9 cellular contexts compared by ENCODE assay signal in genomic region chr14:100213587-100213955, GRCh38. TPM values are rescaled to one million over a fixed set of nuclear protein-coding genes. Genes with fewer than 3 reads are reported as not detected.
DNase-seq lines count a peak whose midpoint lies in the region; ATAC-seq and TF ChIP-seq lines count a peak whose summit lies in the region.
"Had no signal": no experiment of that assay in that cellular context is flagged by ENCODE, and none has a peak within 500 bp of the region (broad histone marks: within the 10 kb centered on the region; RNA-seq: fewer than 3 reads in every experiment).

No MANE protein-coding gene starts in this region.

- TSS peak; percentile 72 for BruUV-seq in mammary epithelial cell (replicated peaks; lab: Mats Ljungman, UMichigan)

- peak overlapping the region; percentile 91 for H3K4me3 ChIP-seq in HUES6 (ENCODE audit: low read depth, low read length)
- peak overlapping the region; percentile 73 to 87 (median 76) for H3K4me3 ChIP-seq in mammary epithelial cell (replicated peaks in 1 of 3; ENCODE audit: insufficient read depth in 1 of 3, low read depth in 2 of 3, low read length in 3 of 3)
- H3K4me3 ChIP-seq in mucosa of descending colon, result peak overlapping the region; percentile 72

- H3K36me3 ChIP-seq in HUES6 (ENCODE audit: control insufficient read depth, insufficient read depth, low read length), result no peaks in the 10 kb centered on the region
- H3K36me3 ChIP-seq in mammary epithelial cell (ENCODE audit: insufficient read depth, low read length), result no peaks in the 10 kb centered on the region
- H3K36me3 ChIP-seq in mucosa of descending colon (ENCODE audit: low read depth), result no peaks in the 10 kb centered on the region

- CTCF ChIA-PET in mammary epithelial cell (lab: Charles Lee; ENCODE audit: low non-redundant PET), result no interaction called here

- H3K4me1 ChIP-seq in HUES6 (ENCODE audit: control insufficient read depth, insufficient read depth, low read length) (peaks cover 11% of the 10 kb centered on the region), mammary epithelial cell (ENCODE audit: insufficient read depth, low read length) (peaks cover 9% of the 10 kb centered on the region), mucosa of descending colon (ENCODE audit: low read depth) (peaks cover 12% of the 10 kb centered on the region)

- TF ChIP-seq CTCF in 22Rv1 (IDR thresholded peaks at IDR 0.05) (no peak), mammary epithelial cell (conservative IDR thresholded peaks at IDR 0.05 in 1 of 2, IDR thresholded peaks at IDR 0.05 in 1 of 2; ENCODE audit: extremely low read depth in 1 of 2, insufficient read depth in 1 of 2, low read depth in 1 of 2, low read length in 2 of 2) (no peak), mucosa of descending colon (IDR thresholded peaks at IDR 0.05) (no peak)

- intact Hi-C loops in mammary epithelial cell (cut with micrococcal nuclease) (no loop called here), mucosa of descending colon (cut with DNase I, micrococcal nuclease) (no loop called here)

- peak overlapping the region; percentile 97 for H3K4me2 ChIP-seq in mammary epithelial cell (ENCODE audit: insufficient read depth, low read depth, low read length)

- H3K27me3 ChIP-seq in HUES6 (ENCODE audit: control insufficient read depth, insufficient read depth, low read length), result no peaks in the 10 kb centered on the region
- no peaks in the 10 kb centered on the region for H3K27me3 ChIP-seq in mammary epithelial cell (ENCODE audit: insufficient read depth, low read length)

- ATAC-seq in mucosa of descending colon, result no peak
- no peak for ATAC-seq in GM18868 (IDR thresholded peaks at IDR 0.05; ENCODE audit: unreplicated experiment)

- DNase-seq in mammary epithelial cell (no peak), mucosa of descending colon (peak in 1 of 3 donors; percentile 51), cerebellum (ENCODE audit: low spot score) (no peak), NOMO-1 (lab: John Stamatoyannopoulos, UW; ENCODE audit: unreplicated experiment in 2 of 2) (no peak), hepatic stellate cell (ENCODE audit: low spot score) (no peak)

- no peaks in the 10 kb centered on the region for H4K20me1 ChIP-seq in mammary epithelial cell (ENCODE audit: insufficient read depth, low read length)

- H3K79me2 ChIP-seq in mammary epithelial cell (ENCODE audit: insufficient read depth, low read length), result no peaks in the 10 kb centered on the region

- H3K9me3 ChIP-seq in HUES6 (ENCODE audit: control insufficient read depth, insufficient read depth, low read depth, low read length) (no peaks in the 10 kb centered on the region), mammary epithelial cell (replicated peaks; ENCODE audit: insufficient read depth, low read length) (no peaks in the 10 kb centered on the region), mucosa of descending colon (no peaks in the 10 kb centered on the region)

- dilution Hi-C loops in mammary epithelial cell (cut with HindIII; ENCODE audit: low sequenced_read_pairs), result no loop called here

- in situ Hi-C loops in mammary epithelial cell (cut with MboI; ENCODE audit: low sequenced_read_pairs in 2 of 2), result no loop called here

- peak overlapping the region; percentile 90 for H3K27ac ChIP-seq in 22Rv1
- H3K27ac ChIP-seq in HUES6 (ENCODE audit: low read depth, low read length), result peak overlapping the region; percentile 97
- H3K27ac ChIP-seq in mammary epithelial cell (ENCODE audit: insufficient read depth, low read depth, low read length), result peak overlapping the region; percentile 55

- H2AFZ ChIP-seq in mammary epithelial cell (ENCODE audit: low read depth, low read length), result peak overlapping the region; percentile 96

- WGBS in mammary epithelial cell (ENCODE audit: low coverage, missing lambda C conversion rate), result 42% methylated on average over 6 of the region's 15 CpGs

- H3K9ac ChIP-seq in HUES6 (ENCODE audit: low read length) (peak overlapping the region; percentile 96), mammary epithelial cell (ENCODE audit: insufficient read depth, low read length) (peak overlapping the region; percentile 69)

RNA-seq across cellular contexts. Expression of gene YY1, which starts 25.4 kb away (rescaled TPM):
- 10 to 100 TPM; 42.3 to 67.0 TPM for total RNA-seq in mammary epithelial cell
- 30.3 TPM for polyA plus RNA-seq in mammary epithelial cell
- 33.8 TPM for polyA minus RNA-seq in mammary epithelial cell
- total RNA-seq in mucosa of descending colon, result 10 to 100 TPM; 60.8 to 78.7 (median 72.9) TPM
- total RNA-seq in cerebellum, result 41.0 TPM

RNA-seq across cellular contexts. Expression of gene DEGS2, which starts 54.1 kb away (rescaled TPM):
- under 1 TPM; 0.17 to 0.87 TPM for total RNA-seq in mammary epithelial cell
- polyA plus RNA-seq in mammary epithelial cell, result 0.36 TPM
- polyA minus RNA-seq in mammary epithelial cell, result not detected
- 10 to 100 TPM in 2 of 3 donors, 1 to 10 TPM in 1; 6.2 to 28.5 (median 27.9) TPM for total RNA-seq in mucosa of descending colon
- 2.0 TPM for total RNA-seq in cerebellum
- total RNA-seq: RPMI7951 had no signal
